35 cellular contexts compared by ENCODE assay signal in the genomic region with DNA sequence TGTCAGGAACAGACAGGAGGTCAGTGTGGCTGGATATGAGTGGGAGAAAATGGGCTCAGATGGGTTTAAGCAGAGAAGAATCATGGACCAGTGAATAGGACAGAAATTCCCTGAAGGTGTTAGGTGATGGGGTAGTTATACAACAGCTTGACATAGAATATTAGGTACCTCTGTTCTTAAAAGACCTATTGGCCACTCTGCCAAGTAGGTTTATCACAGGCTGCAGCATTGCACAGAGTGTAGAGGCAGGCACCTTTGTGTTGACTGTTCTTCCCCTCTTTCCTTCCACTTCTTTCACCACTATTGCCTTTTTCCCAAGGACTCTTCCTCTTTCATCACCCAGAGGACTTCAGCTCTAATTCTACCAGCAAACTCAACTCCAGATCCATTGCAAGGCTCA.
"Had no signal": no experiment of that assay in that cellular context is flagged by ENCODE, and none has a peak within 500 bp of the region (broad histone marks: within the 10 kb centered on the region; RNA-seq: fewer than 3 reads in every experiment).

No MANE protein-coding gene starts in this region.

- H3K27ac ChIP-seq: KMS-11 had no signal

- H3K27me3 ChIP-seq: MG63 had no signal

- DNase-seq: Karpas-422, Kasumi-1, KBM-7, KG1, MG63, MM.1S, MV-4-11, NCI-H1048, NCI-H1092, NCI-H1092 treated with DMSO at 0.1 percent for 48 hours, NCI-H1105, NCI-H1105 treated with DMSO at 0.1 percent for 48 hours, NCI-H1417, NCI-H1417 treated with DMSO at 0.1 percent for 48 hours, NCI-H1436, NCI-H1436 treated with DMSO at 0.1 percent for 48 hours, NCI-H146, NCI-H1694, NCI-H1694 treated with DMSO at 0.1 percent for 48 hours, NCI-H187, NCI-H187 treated with DMSO at 0.1 percent for 48 hours, NCI-H1930, NCI-H2029, NCI-H2029 treated with DMSO at 0.1 percent for 48 hours, NCI-H2081, NCI-H2081 treated with DMSO at 0.1 percent for 48 hours, NCI-H2107, NCI-H2171, NCI-H2171 treated with DMSO at 0.1 percent for 48 hours, NCI-H2227 treated with DMSO at 0.1 percent for 48 hours, NCI-H226, NCI-H345, NCI-H446, NCI-H446 treated with DMSO at 0.1 percent for 48 hours had no signal

- H3K4me3 ChIP-seq: MG63 had no signal

- H3K4me2 ChIP-seq: KMS-11 had no signal

- H3K36me3 ChIP-seq: MG63 had no signal

- H3K9ac ChIP-seq: KMS-11 had no signal

- H3K9me3 ChIP-seq: MG63 had no signal
